Comparison of ENCODE assay signal across 8 cellular contexts in genomic region chr3:160003520-160004128, GRCh38. TPM values are rescaled to one million over a fixed set of nuclear protein-coding genes. Genes with fewer than 3 reads are reported as not detected.
DNase-seq lines count a peak whose midpoint lies in the region; ATAC-seq and TF ChIP-seq lines count a peak whose summit lies in the region.

No MANE protein-coding gene starts in this region.

- peak; percentile 83 for ATAC-seq in GM19372 (IDR thresholded peaks at IDR 0.05; ENCODE audit: low read depth, unreplicated experiment)
- peak; percentile 77 for ATAC-seq in HG03139 (IDR thresholded peaks at IDR 0.05; ENCODE audit: unreplicated experiment)
- peak; percentile 17 for ATAC-seq in sciatic nerve

- H3K36me3 Mint-ChIP-seq in activated T-cell treated with anti-CD3 and anti-CD28 coated beads, Interleukin-2, amount 50 U/mL, for 24 hours (ENCODE audit: low read depth): no peaks in the 10 kb centered on the region

- no peak overlapping the region for H3K4me3 ChIP-seq in DOHH2 (ENCODE audit: low read length)

- H3K4me3 Mint-ChIP-seq in activated T-cell treated with anti-CD3 and anti-CD28 coated beads, Interleukin-2, amount 50 U/mL, for 24 hours: no peak overlapping the region

- intact Hi-C loops in head of caudate nucleus (cut with DNase I) (loop anchor here (5.0 to 10.0 kb wide), 2 partner anchors 176 to 739 kb away; no protein-coding TSS in a partner anchor), sciatic nerve (cut with DNase I) (no loop called here)

- no peaks in the 10 kb centered on the region for H3K4me1 ChIP-seq in DOHH2 (ENCODE audit: control insufficient read depth, low read length)

- H4K20me1 ChIP-seq in DOHH2 (ENCODE audit: control insufficient read depth, insufficient read depth, low read depth, low read length): no peaks in the 10 kb centered on the region

- no peaks in the 10 kb centered on the region for H3F3A ChIP-seq in DOHH2 (ENCODE audit: control insufficient read depth, insufficient read depth)

- no peak overlapping the region for H3K27ac ChIP-seq in DOHH2 (ENCODE audit: low read depth, low read length)

- H3K27ac Mint-ChIP-seq in activated T-cell treated with anti-CD3 and anti-CD28 coated beads, Interleukin-2, amount 50 U/mL, for 24 hours: no peak overlapping the region

- DNase-seq in NCI-H510A treated with DMSO at 0.1 percent for 48 hours (lab: John Stamatoyannopoulos, UW) (peak; percentile 67), head of caudate nucleus (peak; percentile 19 to 91 (median 78)), sciatic nerve (ENCODE audit: low spot score) (no peak), NCI-H1694 (lab: John Stamatoyannopoulos, UW) (no peak)
- peak; percentile 52 for DNase-seq in activated T-cell treated with anti-CD3 and anti-CD28 coated beads, Interleukin-2, amount 50 U/mL, for 24 hours

- H3K36me3 ChIP-seq in DOHH2 (ENCODE audit: control insufficient read depth, low read length): no peaks in the 10 kb centered on the region

- no peaks in the 10 kb centered on the region for H3K27me3 Mint-ChIP-seq in activated T-cell treated with anti-CD3 and anti-CD28 coated beads, Interleukin-2, amount 50 U/mL, for 24 hours

- H3K9me2 ChIP-seq in DOHH2 (replicated peaks; ENCODE audit: control insufficient read depth, low read length): no peaks in the 10 kb centered on the region

- H3K79me2 ChIP-seq in DOHH2 (ENCODE audit: control insufficient read depth, low read length): no peaks in the 10 kb centered on the region

- peak; percentile 86 for TF ChIP-seq CTCF in DOHH2 (IDR thresholded peaks at IDR 0.05; ENCODE audit: low read depth, low read length, poor library complexity, severe bottlenecking)

- H3K27me3 ChIP-seq in DOHH2 (ENCODE audit: control insufficient read depth, low read length): no peaks in the 10 kb centered on the region

- no peaks in the 10 kb centered on the region for H3K4me1 Mint-ChIP-seq in activated T-cell treated with anti-CD3 and anti-CD28 coated beads, Interleukin-2, amount 50 U/mL, for 24 hours (ENCODE audit: low read depth)

- H3K9me3 ChIP-seq in DOHH2 (ENCODE audit: control insufficient read depth, insufficient read depth, low read length): no peaks in the 10 kb centered on the region

- H3K9me3 Mint-ChIP-seq in activated T-cell treated with anti-CD3 and anti-CD28 coated beads, Interleukin-2, amount 50 U/mL, for 24 hours: no peaks in the 10 kb centered on the region

- H3K4me2 ChIP-seq in DOHH2 (ENCODE audit: low read length): no peak overlapping the region

RNA-seq across cellular contexts. Expression of gene IL12A, which starts 15.0 kb away (rescaled TPM):
- 0.53 TPM for total RNA-seq in sciatic nerve

Comparison
In these comparisons a context has a peak if more than half of its experiments do, and no peak if none do; other contexts are left out.
1. ATAC-seq: peak in every context shown above with its lines; median percentile 83 in GM19372; 77 in HG03139; 17 in sciatic nerve.
2. DNase-seq: peak in NCI-H510A treated with DMSO at 0.1 percent for 48 hours (single experiment), activated T-cell treated with anti-CD3 and anti-CD28 coated beads, Interleukin-2, amount 50 U/mL, for 24 hours (single experiment) and head of caudate nucleus (42 of 42); none in sciatic nerve (single experiment) and NCI-H1694 (single experiment).